ENCODE assay signal across 1 cellular context in the genomic region with DNA sequence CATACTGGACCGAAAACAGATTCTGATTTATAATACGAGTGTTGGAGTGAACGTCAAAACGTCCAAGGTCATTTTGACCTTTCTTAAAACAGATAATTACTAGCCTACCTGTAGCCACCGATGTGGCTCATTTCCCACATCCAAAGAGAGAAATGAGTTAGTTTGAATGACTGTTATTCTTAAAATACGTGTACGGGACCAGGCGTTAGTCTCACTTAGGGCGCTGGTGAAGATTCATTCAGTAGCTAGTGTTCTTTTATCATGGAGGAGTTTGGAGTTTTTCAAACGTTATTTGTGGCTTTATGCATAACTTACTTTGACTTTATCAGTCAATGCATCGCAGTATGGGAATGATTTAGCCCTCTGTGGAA.
TF ChIP-seq lines count a peak whose summit lies in the region.

No MANE protein-coding gene starts in this region.

TF ChIP-seq in HepG2, 621 proteins besides CTCF, POLR2A, EP300 and RAD21:
- no peak for TF ChIP-seq MXD3 (CRISPR knock-in tag; IDR thresholded peaks at IDR 0.05)
- no peak for TF ChIP-seq NCOA1 (CRISPR knock-in tag; IDR thresholded peaks at IDR 0.05)
- no peak for TF ChIP-seq CEBPZ (IDR thresholded peaks at IDR 0.05; ENCODE audit: low read length)
- TF ChIP-seq ZNF225 (CRISPR knock-in tag; IDR thresholded peaks at IDR 0.05) = no peak
- no peak for TF ChIP-seq ZBTB10 (CRISPR knock-in tag; IDR thresholded peaks at IDR 0.05; ENCODE audit: borderline replicate concordance)
- no peak for TF ChIP-seq ELF4 (CRISPR knock-in tag; IDR thresholded peaks at IDR 0.05; ENCODE audit: borderline replicate concordance)
- TF ChIP-seq PAX8 (CRISPR knock-in tag; IDR thresholded peaks at IDR 0.05; ENCODE audit: borderline replicate concordance) = no peak
- TF ChIP-seq, protein P1, sequence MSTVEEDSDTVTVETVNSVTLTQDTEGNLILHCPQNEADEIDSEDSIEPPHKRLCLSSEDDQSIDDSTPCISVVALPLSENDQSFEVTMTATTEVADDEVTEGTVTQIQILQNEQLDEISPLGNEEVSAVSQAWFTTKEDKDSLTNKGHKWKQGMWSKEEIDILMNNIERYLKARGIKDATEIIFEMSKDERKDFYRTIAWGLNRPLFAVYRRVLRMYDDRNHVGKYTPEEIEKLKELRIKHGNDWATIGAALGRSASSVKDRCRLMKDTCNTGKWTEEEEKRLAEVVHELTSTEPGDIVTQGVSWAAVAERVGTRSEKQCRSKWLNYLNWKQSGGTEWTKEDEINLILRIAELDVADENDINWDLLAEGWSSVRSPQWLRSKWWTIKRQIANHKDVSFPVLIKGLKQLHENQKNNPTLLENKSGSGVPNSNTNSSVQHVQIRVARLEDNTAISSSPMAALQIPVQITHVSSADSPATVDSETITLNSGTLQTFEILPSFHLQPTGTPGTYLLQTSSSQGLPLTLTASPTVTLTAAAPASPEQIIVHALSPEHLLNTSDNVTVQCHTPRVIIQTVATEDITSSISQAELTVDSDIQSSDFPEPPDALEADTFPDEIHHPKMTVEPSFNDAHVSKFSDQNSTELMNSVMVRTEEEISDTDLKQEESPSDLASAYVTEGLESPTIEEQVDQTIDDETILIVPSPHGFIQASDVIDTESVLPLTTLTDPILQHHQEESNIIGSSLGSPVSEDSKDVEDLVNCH (CRISPR knock-in tag; IDR thresholded peaks at IDR 0.05) = no peak
- TF ChIP-seq FIP1L1 (IDR thresholded peaks at IDR 0.05; ENCODE audit: borderline replicate concordance, insufficient read depth, low read depth, low read length) = no peak
- no peak for TF ChIP-seq KMT2B (CRISPR knock-in tag; IDR thresholded peaks at IDR 0.05)
- no peak for TF ChIP-seq ZBTB1 (CRISPR knock-in tag; IDR thresholded peaks at IDR 0.05; ENCODE audit: borderline replicate concordance)
- TF ChIP-seq ZMAT3 (CRISPR knock-in tag; conservative IDR thresholded peaks at IDR 0.05) = no peak
- no peak for TF ChIP-seq ZNF530 (CRISPR knock-in tag; IDR thresholded peaks at IDR 0.05; ENCODE audit: low read depth)
- no peak for TF ChIP-seq ZSCAN22 (CRISPR knock-in tag; IDR thresholded peaks at IDR 0.05)
- TF ChIP-seq PRPF4 (IDR thresholded peaks at IDR 0.05; ENCODE audit: low read depth, low read length, poor library complexity, severe bottlenecking) = no peak
TF ChIP-seq in HepG2: peak in this region for 0.
